ENCODE assay signal across 25 cellular contexts in the genomic region with DNA sequence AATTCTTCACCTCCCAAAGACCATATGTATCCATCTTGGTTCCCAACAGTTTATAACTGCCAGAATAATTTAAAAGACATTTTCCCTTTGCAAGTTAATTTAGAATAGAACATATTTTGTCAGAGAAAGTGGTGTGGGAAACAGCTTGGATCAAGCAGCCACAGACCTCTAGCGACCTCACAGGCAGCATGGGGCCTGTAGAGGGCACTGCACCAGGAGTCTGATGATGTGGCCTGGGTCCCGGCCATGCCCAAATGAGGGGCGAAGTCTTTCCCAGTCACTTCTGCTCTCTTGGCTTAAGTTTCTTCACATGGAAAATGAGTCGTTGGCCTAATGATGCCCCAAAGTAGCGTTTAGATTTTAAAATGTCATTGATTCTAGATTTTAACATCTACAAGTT.
DNase-seq lines count a peak whose midpoint lies in the region; ATAC-seq and TF ChIP-seq lines count a peak whose summit lies in the region.
"Had no signal": no experiment of that assay in that cellular context is flagged by ENCODE, and none has a peak within 500 bp of the region (broad histone marks: within the 10 kb centered on the region; RNA-seq: fewer than 3 reads in every experiment).

No MANE protein-coding gene starts in this region.

- WGBS in transverse colon (ENCODE audit: low coverage in 1 of 2), 2 donors, result 77 to 100% methylated on average over 2 to 5 of the region's 5 CpGs

- TF ChIP-seq POLR2A in HCT116 (IDR thresholded peaks at IDR 0.05; ENCODE audit: borderline replicate concordance, extremely low read depth, insufficient read depth, insufficient read length), result no peak
- no peak for TF ChIP-seq POLR2A in transverse colon (IDR thresholded peaks at IDR 0.05)
- no peak for TF ChIP-seq POLR2A in uterus (IDR thresholded peaks at IDR 0.05)

- BruUV-seq in HCT116 (replicated peaks; lab: Mats Ljungman, UMichigan), result no TSS peak

- ATAC-seq in HCT116 (peak; percentile 60; the same call in 1 of the 2 replicates), HG02642 (IDR thresholded peaks at IDR 0.05; ENCODE audit: poor library complexity, unreplicated experiment) (no peak)
- ATAC-seq: activated CD8-positive, alpha-beta T cell treated with anti-CD3 and anti-CD28 coated beads, Interleukin-2, amount 10 ng/mL, durations not matched to agents 7 days and 5 days; psoas muscle; stimulated activated effector memory CD8-positive, alpha-beta T cell treated with anti-CD3 and anti-CD28 coated beads, Interleukin-12 subunit alpha, Interleukin-12 subunit beta, amount 100 ng/mL, for 72 hours had no signal

- TF ChIP-seq CTCF in C4-2B (conservative IDR thresholded peaks at IDR 0.05) (peak; percentile 28), HCT116 (IDR thresholded peaks at IDR 0.05 in 2 of 3, conservative IDR thresholded peaks at IDR 0.05 in 1 of 3; ENCODE audit: borderline replicate concordance in 1 of 3, insufficient read depth in 1 of 3, low read depth in 2 of 3, low read length in 2 of 3) (peak in 2 of 3 experiments; percentile 46 to 49; a peak in 4 of 6 replicates), WERI-Rb-1 (IDR thresholded peaks at IDR 0.05; ENCODE audit: low read depth, low read length) (peak; percentile 75), transverse colon (IDR thresholded peaks at IDR 0.05) (no peak), uterus (IDR thresholded peaks at IDR 0.05) (no peak)

- H3K9me3 ChIP-seq in HCT116 (ENCODE audit: control insufficient read depth in 1 of 2, insufficient read depth in 1 of 2, low read depth in 1 of 2, low read length in 2 of 2) (no peaks in the 10 kb centered on the region), WERI-Rb-1 (ENCODE audit: severe bottlenecking) (no peaks in the 10 kb centered on the region), transverse colon (no peaks in the 10 kb centered on the region), uterus (no peaks in the 10 kb centered on the region)
- H3K9me3 ChIP-seq: BLaER1, MG63, Peyer's patch, psoas muscle, tibial nerve had no signal

- no peak overlapping the region for H3K9ac ChIP-seq in HCT116 (ENCODE audit: low read length)
- H3K9ac ChIP-seq: BLaER1 had no signal

- no peaks in the 10 kb centered on the region for H4K20me1 ChIP-seq in HCT116 (ENCODE audit: insufficient read depth)
- H4K20me1 ChIP-seq: BLaER1 had no signal

- H3K4me3 ChIP-seq in HCT116 (replicated peaks in 1 of 2; ENCODE audit: low read depth in 1 of 2, low read length in 2 of 2), result no peak overlapping the region
- 0 out of 2 replicates have a peak overlapping the region, but pooled peaks have one; percentile 14 for H3K4me3 ChIP-seq in WERI-Rb-1 (ENCODE audit: low read depth, low read length)
- no peak overlapping the region for H3K4me3 ChIP-seq in transverse colon
- no peak overlapping the region for H3K4me3 ChIP-seq in uterus
- H3K4me3 ChIP-seq: BLaER1, MG63, Peyer's patch, psoas muscle, tibial nerve had no signal

- no peaks in the 10 kb centered on the region for H3K9me2 ChIP-seq in HCT116 (ENCODE audit: insufficient read depth)

- H3K27ac ChIP-seq in C4-2B, result no peak overlapping the region
- H3K27ac ChIP-seq in HCT116 (ENCODE audit: low read depth, low read length), result no peak overlapping the region
- H3K27ac ChIP-seq in WERI-Rb-1, result no peak overlapping the region
- H3K27ac ChIP-seq in transverse colon, result no peak overlapping the region
- no peak overlapping the region for H3K27ac ChIP-seq in uterus
- H3K27ac ChIP-seq: BLaER1, Peyer's patch, psoas muscle, tibial nerve had no signal

- H3K4me1 ChIP-seq in HCT116 (ENCODE audit: control insufficient read depth in 1 of 2, insufficient read depth in 2 of 2, low read length in 2 of 2), result no peaks in the 10 kb centered on the region
- no peaks in the 10 kb centered on the region for H3K4me1 ChIP-seq in transverse colon
- H3K4me1 ChIP-seq in uterus, result no peaks in the 10 kb centered on the region
- H3K4me1 ChIP-seq: BLaER1, Peyer's patch, psoas muscle had no signal

- no peak overlapping the region for H2AFZ ChIP-seq in HCT116 (ENCODE audit: low read depth, low read length, poor library complexity, severe bottlenecking)

- POLR2A ChIA-PET in HCT116 (lab: Charles Lee), result no interaction called here

- peaks cover 27% of the 10 kb centered on the region for H3K27me3 ChIP-seq in HCT116 (ENCODE audit: insufficient read depth, low read length)
- no peaks in the 10 kb centered on the region for H3K27me3 ChIP-seq in WERI-Rb-1 (ENCODE audit: insufficient read depth, low read depth, severe bottlenecking)
- H3K27me3 ChIP-seq in transverse colon, result no peaks in the 10 kb centered on the region
- no peaks in the 10 kb centered on the region for H3K27me3 ChIP-seq in uterus
- H3K27me3 ChIP-seq: BLaER1, MG63, Peyer's patch, tibial nerve had no signal

- CTCF ChIA-PET in HCT116 (lab: Charles Lee), result no interaction called here

- in situ Hi-C loops in transverse colon (cut with MboI; ENCODE audit: low pct_ligation_motif_present in 1 of 4, low pct_unique_long_range_greater_than_20kb in 1 of 4, low sequenced_read_pairs in 3 of 4), result no loop called here

- H3K79me2 ChIP-seq in HCT116 (ENCODE audit: insufficient read depth, low read length), result no peaks in the 10 kb centered on the region

- RAD21 ChIA-PET in HCT116 (lab: Charles Lee; ENCODE audit: low non-redundant PET in 1 of 2, low total read pairs in 2 of 2, uncharacterized antibody in 2 of 2, unreplicated experiment in 2 of 2), result no interaction called here

- TF ChIP-seq RAD21 in HCT116 (IDR thresholded peaks at IDR 0.05; ENCODE audit: low read depth), result no peak

- H3K4me2 ChIP-seq in HCT116 (ENCODE audit: low read length), result no peak overlapping the region
- H3K4me2 ChIP-seq: BLaER1 had no signal

- DNase-seq in HCT116 (ENCODE audit: low read depth, low spot score), result no peak
- peak; percentile 34 for DNase-seq in WERI-Rb-1
- DNase-seq in iPS-NIHi7 (ENCODE audit: extremely low spot score), result peak; percentile 65
- no peak for DNase-seq in transverse colon
- no peak for DNase-seq in uterus
- DNase-seq in CD1c-positive myeloid dendritic cell (ENCODE audit: extremely low spot score), result no peak
- DNase-seq: activated CD8-positive, alpha-beta T cell treated with anti-CD3 and anti-CD28 coated beads, Interleukin-2, amount 10 ng/mL, durations not matched to agents 7 days and 5 days; activated naive CD4-positive, alpha-beta T cell treated with anti-CD3 and anti-CD28 coated beads, Interleukin-2, amount 50 U/mL, for 16 hours; COR-L47; hippocampal formation; immature natural killer cell; mesenchymal stem cell; MG63; NCI-H1436; NCI-H2081 treated with DMSO at 0.1 percent for 48 hours; NCI-H2227 treated with DMSO at 0.1 percent for 48 hours; NCI-H526; Peyer's patch; psoas muscle; SHP77 treated with DMSO at 0.1 percent for 48 hours had no signal

- H3K36me3 ChIP-seq in HCT116 (ENCODE audit: control insufficient read depth in 1 of 2, insufficient read depth in 2 of 2, low read length in 2 of 2) (no peaks in the 10 kb centered on the region), WERI-Rb-1 (no peaks in the 10 kb centered on the region), transverse colon (no peaks in the 10 kb centered on the region), uterus (no peaks in the 10 kb centered on the region)
- H3K36me3 ChIP-seq: BLaER1, MG63, Peyer's patch, tibial nerve had no signal

- TF ChIP-seq EP300 in transverse colon (IDR thresholded peaks at IDR 0.05; ENCODE audit: low read depth), result no peak

- intact Hi-C loops in HCT116 (cut with micrococcal nuclease) (no loop called here), transverse colon (cut with DNase I; ENCODE audit: low total_unique reads) (no loop called here), uterus (cut with DNase I; ENCODE audit: low total_unique reads) (no loop called here)

TF ChIP-seq in HCT116, 20 proteins besides CTCF, POLR2A, EP300 and RAD21 (continues in another document):
- TF ChIP-seq ZFX (IDR thresholded peaks at IDR 0.05), result no peak
- no peak for TF ChIP-seq SP1 (IDR thresholded peaks at IDR 0.05; ENCODE audit: low read depth)
- TF ChIP-seq ZNF274 (IDR thresholded peaks at IDR 0.05; ENCODE audit: low read depth, low read length), result no peak
- TF ChIP-seq, protein P1, sequence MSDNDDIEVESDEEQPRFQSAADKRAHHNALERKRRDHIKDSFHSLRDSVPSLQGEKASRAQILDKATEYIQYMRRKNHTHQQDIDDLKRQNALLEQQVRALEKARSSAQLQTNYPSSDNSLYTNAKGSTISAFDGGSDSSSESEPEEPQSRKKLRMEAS (IDR thresholded peaks at IDR 0.05), result no peak
- no peak for TF ChIP-seq SRF (IDR thresholded peaks at IDR 0.05; ENCODE audit: low read depth)
- no peak for TF ChIP-seq EZH2phosphoT487 (IDR thresholded peaks at IDR 0.05; ENCODE audit: borderline replicate concordance)
- TF ChIP-seq, protein P2, sequence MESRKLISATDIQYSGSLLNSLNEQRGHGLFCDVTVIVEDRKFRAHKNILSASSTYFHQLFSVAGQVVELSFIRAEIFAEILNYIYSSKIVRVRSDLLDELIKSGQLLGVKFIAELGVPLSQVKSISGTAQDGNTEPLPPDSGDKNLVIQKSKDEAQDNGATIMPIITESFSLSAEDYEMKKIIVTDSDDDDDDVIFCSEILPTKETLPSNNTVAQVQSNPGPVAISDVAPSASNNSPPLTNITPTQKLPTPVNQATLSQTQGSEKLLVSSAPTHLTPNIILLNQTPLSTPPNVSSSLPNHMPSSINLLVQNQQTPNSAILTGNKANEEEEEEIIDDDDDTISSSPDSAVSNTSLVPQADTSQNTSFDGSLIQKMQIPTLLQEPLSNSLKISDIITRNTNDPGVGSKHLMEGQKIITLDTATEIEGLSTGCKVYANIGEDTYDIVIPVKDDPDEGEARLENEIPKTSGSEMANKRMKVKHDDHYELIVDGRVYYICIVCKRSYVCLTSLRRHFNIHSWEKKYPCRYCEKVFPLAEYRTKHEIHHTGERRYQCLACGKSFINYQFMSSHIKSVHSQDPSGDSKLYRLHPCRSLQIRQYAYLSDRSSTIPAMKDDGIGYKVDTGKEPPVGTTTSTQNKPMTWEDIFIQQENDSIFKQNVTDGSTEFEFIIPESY (IDR thresholded peaks at IDR 0.05; ENCODE audit: extremely low read depth, insufficient replicate concordance, low read length), result no peak
- TF ChIP-seq FOSL1 (IDR thresholded peaks at IDR 0.05; ENCODE audit: low read depth), result no peak
- no peak for TF ChIP-seq POLR2AphosphoS5 (IDR thresholded peaks at IDR 0.05; ENCODE audit: low read depth, low read length)
- no peak for TF ChIP-seq EGR1 (IDR thresholded peaks at IDR 0.05; ENCODE audit: low read depth)
- no peak for TF ChIP-seq TCF7L2 (IDR thresholded peaks at IDR 0.05; ENCODE audit: borderline replicate concordance, extremely low read depth, insufficient read depth, insufficient read length)
- TF ChIP-seq CBX3 (IDR thresholded peaks at IDR 0.05; ENCODE audit: low read depth), result no peak
- no peak for TF ChIP-seq JUND (IDR thresholded peaks at IDR 0.05)
- TF ChIP-seq EZH2 (IDR thresholded peaks at IDR 0.05), result no peak
- TF ChIP-seq CEBPB (IDR thresholded peaks at IDR 0.05; ENCODE audit: low read depth), result no peak
- TF ChIP-seq ELF1 (IDR thresholded peaks at IDR 0.05; ENCODE audit: borderline replicate concordance, low read depth), result no peak
- TF ChIP-seq, protein P3, sequence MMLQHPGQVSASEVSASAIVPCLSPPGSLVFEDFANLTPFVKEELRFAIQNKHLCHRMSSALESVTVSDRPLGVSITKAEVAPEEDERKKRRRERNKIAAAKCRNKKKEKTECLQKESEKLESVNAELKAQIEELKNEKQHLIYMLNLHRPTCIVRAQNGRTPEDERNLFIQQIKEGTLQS (IDR thresholded peaks at IDR 0.05), result no peak

Comparison
In these comparisons a context has a peak if more than half of its experiments do, and no peak if none do; other contexts are left out.
1. CTCF ChIP-seq: peak in C4-2B (single experiment), HCT116 (2 of 3) and WERI-Rb-1 (single experiment); none in transverse colon (0 of 5) and uterus (0 of 4).
2. DNase-seq: peak in WERI-Rb-1 (single experiment) and iPS-NIHi7 (single experiment); none in HCT116 (single experiment), transverse colon (single experiment), uterus (0 of 2) and CD1c-positive myeloid dendritic cell (single experiment).